Comparison of ENCODE assay signal across 8 cellular contexts in genomic region chr17:48051706-48052486, GRCh38. TPM values are rescaled to one million over a fixed set of nuclear protein-coding genes. Genes with fewer than 3 reads are reported as not detected.
DNase-seq lines count a peak whose midpoint lies in the region; ATAC-seq and TF ChIP-seq lines count a peak whose summit lies in the region.

No MANE protein-coding gene starts in this region.

- H3K79me2 ChIP-seq in DND-41 (ENCODE audit: insufficient read depth, low read length) = peaks cover 93% of the 10 kb centered on the region
- peaks cover 69% of the 10 kb centered on the region for H3K79me2 ChIP-seq in mesendoderm (ENCODE audit: control insufficient read depth, insufficient read depth, low read length)

- peaks cover 72% of the 10 kb centered on the region for H4K20me1 ChIP-seq in DND-41 (ENCODE audit: insufficient read depth, low read length)

- no peak overlapping the region for H3K4ac ChIP-seq in mesendoderm (ENCODE audit: low read depth, low read length)

- peak overlapping the region; percentile 73 for H3K4me2 ChIP-seq in DND-41 (ENCODE audit: insufficient read depth, low read length)
- H3K4me2 ChIP-seq in mesendoderm (ENCODE audit: low read length) = no peak overlapping the region

- H3K36me3 ChIP-seq in DND-41 (ENCODE audit: insufficient read depth, low read length) = peaks cover 67% of the 10 kb centered on the region
- H3K36me3 ChIP-seq in mesendoderm (ENCODE audit: control insufficient read depth, insufficient read depth, low read length) = peaks cover 11% of the 10 kb centered on the region

- peak overlapping the region in 1 of 2 experiments; percentile 2; a peak in 1 of 4 replicates for H3K4me3 ChIP-seq in DND-41 (ENCODE audit: low read depth in 1 of 2, low read length in 2 of 2)
- peak overlapping the region in 53 of 59 donors; percentile 0 to 95 (median 63) for H3K4me3 ChIP-seq in dorsolateral prefrontal cortex
- H3K4me3 ChIP-seq in mesendoderm (ENCODE audit: low read length) = no peak overlapping the region

- H3K9ac ChIP-seq in DND-41 (ENCODE audit: low read depth, low read length) = no peak overlapping the region; the same call in 1 of the 2 replicates
- H3K9ac ChIP-seq in mesendoderm (ENCODE audit: low read length) = peak overlapping the region; percentile 20

- WGBS in mesendoderm (ENCODE audit: extremely low coverage, insufficient coverage, low lambda C conversion rate) = no CpG with 5 or more reads among the region's 5 CpGs

- no peak for DNase-seq in DND-41
- DNase-seq in OCI-M1 (lab: John Stamatoyannopoulos, UW) = peak; percentile 98
- no peak for DNase-seq in dorsolateral prefrontal cortex
- DNase-seq in mesendoderm = no peak
- no peak for DNase-seq in activated CD8-positive, alpha-beta memory T cell treated with anti-CD3 and anti-CD28 coated beads, Interleukin-2, amount 50 U/mL, for 4 hours
- no peak for DNase-seq in NCI-H774 (lab: John Stamatoyannopoulos, UW)
- no peak for DNase-seq in NCI-H345 (lab: John Stamatoyannopoulos, UW)

- no peak overlapping the region for H3K18ac ChIP-seq in mesendoderm (ENCODE audit: low read length)

- H3K23ac ChIP-seq in mesendoderm (ENCODE audit: low read length) = no peak overlapping the region

- H2BK5ac ChIP-seq in mesendoderm (ENCODE audit: low read length) = no peak overlapping the region

- H3K4me1 ChIP-seq in DND-41 (ENCODE audit: insufficient read depth, low read length) (peaks cover 70% of the 10 kb centered on the region), mesendoderm (ENCODE audit: control insufficient read depth, low read depth, low read length) (peaks cover 20% of the 10 kb centered on the region)

- H4K5ac ChIP-seq in mesendoderm (ENCODE audit: low read length) = no peak overlapping the region

- no peak overlapping the region for H2AFZ ChIP-seq in DND-41 (ENCODE audit: low read depth, low read length)

- ATAC-seq in DND-41 (ENCODE audit: insufficient read depth, low read depth) = no peak
- ATAC-seq in GM19328 (IDR thresholded peaks at IDR 0.05; ENCODE audit: unreplicated experiment) = no peak

- no peak overlapping the region for H2BK15ac ChIP-seq in mesendoderm (replicated peaks; ENCODE audit: low read depth)

- H2BK120ac ChIP-seq in mesendoderm (ENCODE audit: low read depth, low read length) = no peak overlapping the region

- no peak overlapping the region for H4K8ac ChIP-seq in mesendoderm (ENCODE audit: low read depth, low read length)

- H3K56ac ChIP-seq in mesendoderm (ENCODE audit: low read length) = no peak overlapping the region

- intact Hi-C loops in dorsolateral prefrontal cortex (cut with DNase I) = no loop called here

- H3K27ac ChIP-seq in DND-41 (ENCODE audit: low read length) (no peak overlapping the region), dorsolateral prefrontal cortex (peak overlapping the region in 58 of 59 donors; percentile 34 to 99 (median 94)), mesendoderm (ENCODE audit: low read depth, low read length) (no peak overlapping the region)

- H3K9me3 ChIP-seq in DND-41 (ENCODE audit: insufficient read depth, low read length, severe bottlenecking) = no peaks in the 10 kb centered on the region

- H3K79me1 ChIP-seq in mesendoderm (ENCODE audit: low read length) = peaks cover 32% of the 10 kb centered on the region

- no peak for TF ChIP-seq CTCF in DND-41 (IDR thresholded peaks at IDR 0.05; ENCODE audit: borderline replicate concordance, extremely low read depth, low read length, poor library complexity, severe bottlenecking)
- peak in 3 of 56 donors; percentile 4 to 16 (median 6) for TF ChIP-seq CTCF in dorsolateral prefrontal cortex (IDR thresholded peaks at IDR 0.05 in 54 of 56, conservative IDR thresholded peaks at IDR 0.05 in 2 of 56; ENCODE audit: low read depth in 1 of 56, partially characterized antibody in 56 of 56)

- no peak overlapping the region for H2AK5ac ChIP-seq in mesendoderm (ENCODE audit: low read length)

- H3K27me3 ChIP-seq in DND-41 (ENCODE audit: insufficient read depth, low read length, poor library complexity) (no peaks in the 10 kb centered on the region), dorsolateral prefrontal cortex (no peaks in the 10 kb centered on the region), mesendoderm (ENCODE audit: insufficient read depth, low read length, poor library complexity) (no peaks in the 10 kb centered on the region)

RNA-seq across cellular contexts. Expression of gene NFE2L1, which starts 3.7 kb away (rescaled TPM):
- 100 to 1,000 TPM; 120 to 279 (median 205) TPM for total RNA-seq in dorsolateral prefrontal cortex
- 110 TPM for polyA plus RNA-seq in mesendoderm (2013, experiment 1 of 2)
- 112 TPM for polyA plus RNA-seq in mesendoderm (2013, experiment 2 of 2)

RNA-seq across cellular contexts. Expression of gene COPZ2, which starts 14.3 kb away (rescaled TPM):
- total RNA-seq in dorsolateral prefrontal cortex = 10 to 100 TPM in 59 of 120 experiments, 1 to 10 TPM in 61; 3.8 to 22.7 (median 9.8) TPM
- 0.07 TPM for polyA plus RNA-seq in mesendoderm (2013, experiment 1 of 2)
- 0.08 TPM for polyA plus RNA-seq in mesendoderm (2013, experiment 2 of 2)

RNA-seq across cellular contexts. Expression of gene CBX1, which starts 49.4 kb away (rescaled TPM):
- 10 to 100 TPM; 57.5 to 92.2 (median 74.2) TPM for total RNA-seq in dorsolateral prefrontal cortex
- 127 TPM for polyA plus RNA-seq in mesendoderm (2013, experiment 1 of 2)
- polyA plus RNA-seq in mesendoderm (2013, experiment 2 of 2) = 125 TPM

RNA-seq across cellular contexts. Expression of gene SNX11, which starts 55.7 kb away (rescaled TPM):
- total RNA-seq in dorsolateral prefrontal cortex = 10 to 100 TPM; 16.4 to 41.4 (median 27.4) TPM
- 10.0 TPM for polyA plus RNA-seq in mesendoderm (2013, experiment 1 of 2)
- 10.2 TPM for polyA plus RNA-seq in mesendoderm (2013, experiment 2 of 2)

Comparison
In these comparisons a context has a peak if more than half of its experiments do, and no peak if none do; other contexts are left out.
1. H3K27ac ChIP-seq: peak in dorsolateral prefrontal cortex (58 of 59); none in DND-41 (single experiment) and mesendoderm (single experiment).